ENCODE assay signal across 8 cellular contexts in genomic region chr19:41821003-41821735, GRCh38. TPM values are rescaled to one million over a fixed set of nuclear protein-coding genes. Genes with fewer than 3 reads are reported as not detected.
DNase-seq lines count a peak whose midpoint lies in the region; ATAC-seq and FAIRE-seq lines count a peak whose summit lies in the region.

No MANE protein-coding gene starts in this region.

- DNase-seq in DMS153 (lab: John Stamatoyannopoulos, UW) (peak; percentile 76), HuH-7 (ENCODE audit: low spot score) (peak; percentile 74), NOMO-1 (lab: John Stamatoyannopoulos, UW; ENCODE audit: unreplicated experiment in 2 of 2) (peak; percentile 29 to 65), glomerular visceral epithelial cell (ENCODE audit: extremely low spot score) (peak; percentile 46), small intestine (peak; percentile 53)
- peak; percentile 30 for DNase-seq in activated T-cell treated with anti-CD3 and anti-CD28 coated beads, Interleukin-2, amount 50 U/mL, for 4 hours

- no peaks in the 10 kb centered on the region for H3K4me1 ChIP-seq in small intestine (ENCODE audit: control insufficient read depth in 2 of 2, insufficient read depth in 1 of 2, low read depth in 1 of 2, low read length in 1 of 2)

- peak; percentile 75 to 82 for ATAC-seq in activated T-cell treated with anti-CD3 and anti-CD28 coated beads, Interleukin-2, amount 50 U/mL, for 4 hours
- ATAC-seq in GM18868 (IDR thresholded peaks at IDR 0.05; ENCODE audit: unreplicated experiment) (no peak), GM21529 (IDR thresholded peaks at IDR 0.05; ENCODE audit: unreplicated experiment) (no peak)

- H3K27ac ChIP-seq in small intestine (ENCODE audit: low read depth in 1 of 2, low read length in 1 of 2): no peak overlapping the region

- H3K4me1 Mint-ChIP-seq in activated T-cell treated with anti-CD3 and anti-CD28 coated beads, Interleukin-2, amount 50 U/mL, for 4 hours (ENCODE audit: low read depth): no peaks in the 10 kb centered on the region

- 34 to 38% (median 35%) methylated on average over 12 of the region's 12 CpGs for WGBS in small intestine, 3 donors

- no peaks in the 10 kb centered on the region for H3K36me3 ChIP-seq in small intestine (ENCODE audit: control insufficient read depth in 2 of 2, insufficient read depth in 2 of 2, low read length in 2 of 2)

- no peaks in the 10 kb centered on the region for H3K27me3 ChIP-seq in small intestine (ENCODE audit: control insufficient read depth in 2 of 2, insufficient read depth in 2 of 2, low read length in 2 of 2)

- H3K27me3 Mint-ChIP-seq in activated T-cell treated with anti-CD3 and anti-CD28 coated beads, Interleukin-2, amount 50 U/mL, for 4 hours (ENCODE audit: low read depth): peaks cover 12% of the 10 kb centered on the region

- no peak overlapping the region for H3K4me3 ChIP-seq in small intestine (ENCODE audit: low read depth in 1 of 2, low read length in 2 of 2)

- H3K9me3 ChIP-seq in small intestine (ENCODE audit: control insufficient read depth, low read depth): no peaks in the 10 kb centered on the region

- no peaks in the 10 kb centered on the region for H3K36me3 Mint-ChIP-seq in activated T-cell treated with anti-CD3 and anti-CD28 coated beads, Interleukin-2, amount 50 U/mL, for 4 hours (ENCODE audit: insufficient read depth)

- no peak overlapping the region for H3K4me3 Mint-ChIP-seq in activated T-cell treated with anti-CD3 and anti-CD28 coated beads, Interleukin-2, amount 50 U/mL, for 4 hours

- H3K9me3 Mint-ChIP-seq in activated T-cell treated with anti-CD3 and anti-CD28 coated beads, Interleukin-2, amount 50 U/mL, for 4 hours: no peaks in the 10 kb centered on the region

- FAIRE-seq in small intestine (lab: Jason Lieb, UNC): no peak

RNA-seq across cellular contexts. Expression of gene LYPD4, which starts 23.3 kb away (rescaled TPM):
- not detected for total RNA-seq in activated T-cell treated with anti-CD3 and anti-CD28 coated beads, Interleukin-2, amount 50 U/mL, for 4 hours
- not detected for polyA plus RNA-seq in small intestine

RNA-seq across cellular contexts. Expression of gene DMRTC2, which starts 23.7 kb away (rescaled TPM):
- total RNA-seq in activated T-cell treated with anti-CD3 and anti-CD28 coated beads, Interleukin-2, amount 50 U/mL, for 4 hours: not detected
- not detected for polyA plus RNA-seq in small intestine

RNA-seq across cellular contexts. Expression of gene CEACAM3, which starts 24.8 kb away (rescaled TPM):
- total RNA-seq in activated T-cell treated with anti-CD3 and anti-CD28 coated beads, Interleukin-2, amount 50 U/mL, for 4 hours: not detected
- under 1 TPM in 1 of 3 donors, not detected in 2; 0.24 TPM for polyA plus RNA-seq in small intestine

RNA-seq across cellular contexts. Expression of gene RPS19, which starts 38.9 kb away (rescaled TPM):
- total RNA-seq in activated T-cell treated with anti-CD3 and anti-CD28 coated beads, Interleukin-2, amount 50 U/mL, for 4 hours: 1,000 to 10,000 TPM; 3,437 to 3,718 (median 3,468) TPM
- polyA plus RNA-seq in small intestine: 1,000 to 10,000 TPM; 2,031 to 3,349 (median 3,107) TPM

RNA-seq across cellular contexts. Expression of gene CD79A, which starts 55.9 kb away (rescaled TPM):
- total RNA-seq in activated T-cell treated with anti-CD3 and anti-CD28 coated beads, Interleukin-2, amount 50 U/mL, for 4 hours: 1 to 10 TPM; 2.2 to 7.8 (median 2.7) TPM
- polyA plus RNA-seq in small intestine: 10 to 100 TPM in 1 of 3 donors, 1 to 10 TPM in 1, under 1 TPM in 1; 0.45 to 10.5 (median 8.9) TPM

Comparison
In these comparisons a context has a peak if more than half of its experiments do, and no peak if none do; other contexts are left out.
1. ATAC-seq: peak in activated T-cell treated with anti-CD3 and anti-CD28 coated beads, Interleukin-2, amount 50 U/mL, for 4 hours (2 of 2); none in GM18868 (single experiment) and GM21529 (single experiment).
2. Peak in every context shown above with its lines, with median percentiles within 50 percentile points of each other: DNase-seq.